In the genomic region with DNA sequence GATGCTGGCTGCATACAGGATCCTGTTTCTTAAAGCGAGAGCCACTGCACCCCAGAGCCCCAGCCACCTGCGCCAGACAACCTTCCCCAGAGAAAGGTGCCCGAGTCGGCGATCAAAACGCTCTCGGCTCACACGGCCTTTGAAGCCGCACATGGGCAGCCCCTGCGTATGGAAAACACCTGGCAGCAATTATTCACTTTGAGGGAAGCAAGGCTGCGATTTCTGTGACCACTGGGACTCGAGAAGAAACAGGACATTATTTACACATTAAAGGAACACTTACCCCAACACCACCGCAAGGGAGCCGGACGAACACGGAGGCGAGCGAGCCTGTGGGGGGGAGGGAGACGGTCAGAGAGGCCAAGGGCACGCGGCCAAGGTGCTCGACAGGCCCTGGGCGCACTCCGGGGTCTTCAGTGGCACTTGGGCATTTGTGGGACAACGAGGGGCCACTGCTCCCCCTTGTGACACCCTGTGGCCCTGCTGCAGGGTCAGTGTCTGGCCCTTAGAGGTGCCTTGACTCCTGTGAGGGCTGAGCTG, we compare ENCODE assay signal across 29 cellular contexts.
"Had no signal": no experiment of that assay in that cellular context is flagged by ENCODE, and none has a peak within 500 bp of the region (broad histone marks: within the 10 kb centered on the region; RNA-seq: fewer than 3 reads in every experiment).

No MANE protein-coding gene starts in this region.

- H3K4me3 Mint-ChIP-seq: activated B cell treated with CpG ODN at 0.5 μM for 24 hours; activated CD4-positive, alpha-beta memory T cell treated with anti-CD3 and anti-CD28 coated beads for 36 hours; activated CD4-positive, alpha-beta T cell treated with anti-CD3 and anti-CD28 coated beads, Interleukin-2, amount 10 ng/mL, durations not matched to agents 7 days and 5 days; activated naive CD4-positive, alpha-beta T cell treated with anti-CD3 and anti-CD28 coated beads for 36 hours; activated naive CD8-positive, alpha-beta T cell; activated T-cell treated with anti-CD3 and anti-CD28 coated beads, Interleukin-2, amount 50 U/mL, for 4 hours; activated T-helper 17 cell treated with anti-CD3 and anti-CD28 coated beads, Interleukin-2, amount 50 U/mL, for 72 hours; brain; central memory CD8-positive, alpha-beta T cell; T-helper 1 cell treated with Interleukin-12 subunit alpha and Interleukin-12 subunit beta and Interleukin-4 antibody, amounts not matched to agents 30 μg/mL and 1 μg/mL, for 36 hours had no signal

- DNase-seq: activated B cell treated with CpG ODN at 0.5 μM for 24 hours; activated CD4-positive, alpha-beta memory T cell treated with anti-CD3 and anti-CD28 coated beads for 36 hours; activated CD4-positive, alpha-beta T cell treated with anti-CD3 and anti-CD28 coated beads for 1 hour; activated CD4-positive, alpha-beta T cell treated with anti-CD3 and anti-CD28 coated beads, Interleukin-2, amount 10 ng/mL, durations not matched to agents 7 days and 5 days; activated CD8-positive, alpha-beta memory T cell treated with anti-CD3 and anti-CD28 coated beads for 24 hours; activated gamma-delta T cell; activated naive CD4-positive, alpha-beta T cell treated with anti-CD3 and anti-CD28 coated beads for 36 hours; activated T-cell treated with anti-CD3 and anti-CD28 coated beads, Interleukin-2, amount 50 U/mL, for 4 hours; MG63; MV-4-11; NCI-H1092 treated with DMSO at 0.1 percent for 48 hours; NCI-H1417 treated with DMSO at 0.1 percent for 48 hours; NCI-H1694 treated with DMSO at 0.1 percent for 48 hours; NCI-H2081; NCI-H2171; NCI-H2227 treated with DMSO at 0.1 percent for 48 hours; NCI-H446 treated with DMSO at 0.1 percent for 48 hours; NCI-H524 treated with DMSO at 0.1 percent for 48 hours; NCI-H748 treated with DMSO at 0.1 percent for 48 hours; Right ventricle myocardium superior; RPMI8226; SJCRH30; T-helper 9 cell had no signal

- H3K4me1 ChIP-seq: SJCRH30 had no signal

- H3K27ac Mint-ChIP-seq: activated B cell treated with CpG ODN at 0.5 μM for 24 hours; activated CD4-positive, alpha-beta memory T cell treated with anti-CD3 and anti-CD28 coated beads for 36 hours; activated CD4-positive, alpha-beta T cell treated with anti-CD3 and anti-CD28 coated beads, Interleukin-2, amount 10 ng/mL, durations not matched to agents 7 days and 5 days; activated naive CD4-positive, alpha-beta T cell treated with anti-CD3 and anti-CD28 coated beads for 36 hours; activated naive CD8-positive, alpha-beta T cell; activated T-helper 17 cell treated with anti-CD3 and anti-CD28 coated beads, Interleukin-2, amount 50 U/mL, for 72 hours; T-helper 1 cell treated with Interleukin-12 subunit alpha and Interleukin-12 subunit beta and Interleukin-4 antibody, amounts not matched to agents 30 μg/mL and 1 μg/mL, for 36 hours had no signal

- H3K4me1 Mint-ChIP-seq: activated B cell treated with CpG ODN at 0.5 μM for 24 hours; activated CD4-positive, alpha-beta T cell treated with anti-CD3 and anti-CD28 coated beads, Interleukin-2, amount 10 ng/mL, durations not matched to agents 7 days and 5 days; activated T-helper 17 cell treated with anti-CD3 and anti-CD28 coated beads, Interleukin-2, amount 50 U/mL, for 72 hours; central memory CD8-positive, alpha-beta T cell had no signal

- H3K9me3 Mint-ChIP-seq: activated B cell treated with CpG ODN at 0.5 μM for 24 hours; activated CD4-positive, alpha-beta memory T cell treated with anti-CD3 and anti-CD28 coated beads for 36 hours; activated CD4-positive, alpha-beta T cell treated with anti-CD3 and anti-CD28 coated beads, Interleukin-2, amount 10 ng/mL, durations not matched to agents 7 days and 5 days; activated naive CD4-positive, alpha-beta T cell treated with anti-CD3 and anti-CD28 coated beads for 36 hours; activated T-cell treated with anti-CD3 and anti-CD28 coated beads, Interleukin-2, amount 50 U/mL, for 4 hours; activated T-helper 17 cell treated with anti-CD3 and anti-CD28 coated beads, Interleukin-2, amount 50 U/mL, for 72 hours; brain; central memory CD8-positive, alpha-beta T cell; T-helper 1 cell treated with Interleukin-12 subunit alpha and Interleukin-12 subunit beta and Interleukin-4 antibody, amounts not matched to agents 30 μg/mL and 1 μg/mL, for 36 hours had no signal

- ATAC-seq: activated T-cell treated with anti-CD3 and anti-CD28 coated beads, Interleukin-2, amount 50 U/mL, for 4 hours; activated T-helper 17 cell treated with anti-CD3 and anti-CD28 coated beads, Interleukin-2, amount 50 U/mL, for 72 hours had no signal

- H3K27me3 ChIP-seq: MG63, SJCRH30 had no signal

- H3K27me3 Mint-ChIP-seq: activated B cell treated with CpG ODN at 0.5 μM for 24 hours; activated CD4-positive, alpha-beta memory T cell treated with anti-CD3 and anti-CD28 coated beads for 36 hours; activated CD4-positive, alpha-beta T cell treated with anti-CD3 and anti-CD28 coated beads, Interleukin-2, amount 10 ng/mL, durations not matched to agents 7 days and 5 days; activated naive CD8-positive, alpha-beta T cell; activated T-helper 17 cell treated with anti-CD3 and anti-CD28 coated beads, Interleukin-2, amount 50 U/mL, for 72 hours; brain; central memory CD8-positive, alpha-beta T cell had no signal

- H3K36me3 Mint-ChIP-seq: activated naive CD8-positive, alpha-beta T cell had no signal

- H3K36me3 ChIP-seq: SJCRH30 had no signal

- FAIRE-seq: astrocyte had no signal

- H3K9me3 ChIP-seq: MG63, SJCRH30 had no signal

- H3K4me3 ChIP-seq: MG63, SJCRH30 had no signal

- H3K27ac ChIP-seq: SJCRH30 had no signal
